In genomic region chr20:57905448-57905847, GRCh38 we compare ENCODE assay signal across 24 cellular contexts.
DNase-seq lines count a peak whose midpoint lies in the region; ATAC-seq, FAIRE-seq and TF ChIP-seq lines count a peak whose summit lies in the region.
"Had no signal": no experiment of that assay in that cellular context is flagged by ENCODE, and none has a peak within 500 bp of the region (broad histone marks: within the 10 kb centered on the region; RNA-seq: fewer than 3 reads in every experiment).

No MANE protein-coding gene starts in this region.

- peak overlapping the region; percentile 42 for H3K4me3 Mint-ChIP-seq in Calu3 (ENCODE audit: low read depth, unreplicated experiment)
- peak overlapping the region; percentile 31 for H3K4me3 Mint-ChIP-seq in T-helper 17 cell
- H3K4me3 Mint-ChIP-seq in nephron = no peak overlapping the region
- no peak overlapping the region for H3K4me3 Mint-ChIP-seq in activated naive CD4-positive, alpha-beta T cell treated with anti-CD3 and anti-CD28 coated beads, Interleukin-2, amount 10 ng/mL, durations not matched to agents 7 days and 5 days
- H3K4me3 Mint-ChIP-seq: CD4-positive, alpha-beta T cell; CD8-positive, alpha-beta memory T cell; GM23338; H9 had no signal

- H3K4me3 ChIP-seq in keratinocyte (ENCODE audit: control insufficient read depth in 2 of 3, extremely low read depth in 1 of 3, insufficient read depth in 2 of 3, low read depth in 1 of 3, low read length in 3 of 3) = no peak overlapping the region
- H3K4me3 ChIP-seq: BLaER1 treated with 17β-estradiol and CSF1 and Interleukin-3, amounts not matched to agents 10 nM and 100 nM; GM23338 had no signal

- H2AFZ ChIP-seq in keratinocyte (ENCODE audit: control insufficient read depth, low read length) = no peak overlapping the region
- H2AFZ ChIP-seq: GM23338 had no signal

- H3K36me3 Mint-ChIP-seq in Calu3 (ENCODE audit: insufficient read depth, unreplicated experiment) = peaks cover 19% of the 10 kb centered on the region
- H3K36me3 Mint-ChIP-seq in T-helper 17 cell (ENCODE audit: low read depth) = no peaks in the 10 kb centered on the region
- H3K36me3 Mint-ChIP-seq in nephron (ENCODE audit: low read depth) = no peaks in the 10 kb centered on the region
- H3K36me3 Mint-ChIP-seq in activated naive CD4-positive, alpha-beta T cell treated with anti-CD3 and anti-CD28 coated beads, Interleukin-2, amount 10 ng/mL, durations not matched to agents 7 days and 5 days = no peaks in the 10 kb centered on the region
- H3K36me3 Mint-ChIP-seq: CD14-positive monocyte; CD8-positive, alpha-beta memory T cell had no signal

- H3K9me3 ChIP-seq in T-helper 17 cell (ENCODE audit: control insufficient read depth, low read length, poor library complexity, severe bottlenecking) (no peaks in the 10 kb centered on the region), keratinocyte (ENCODE audit: control insufficient read depth, low read depth, low read length) (no peaks in the 10 kb centered on the region)
- H3K9me3 ChIP-seq: BE2C; BLaER1 treated with 17β-estradiol and CSF1 and Interleukin-3, amounts not matched to agents 10 nM and 100 nM had no signal

- intact Hi-C loops in Calu3 (cut with micrococcal nuclease; ENCODE audit: unreplicated experiment) = loop anchor here (1.0 to 10.0 kb wide), 5 partner anchors 112 to 279 kb away; no protein-coding TSS in a partner anchor

- dilution Hi-C loops in keratinocyte (cut with MboI; ENCODE audit: extremely low pct_ligation_motif_present, low sequenced_read_pairs) = no loop called here

- peak; percentile 67 for FAIRE-seq in keratinocyte (lab: Jason Lieb, UNC)
- FAIRE-seq: A204.1, GM12891, GM18507 had no signal

- no peaks in the 10 kb centered on the region for H3K36me3 ChIP-seq in keratinocyte (ENCODE audit: control insufficient read depth in 2 of 2, extremely low read depth in 1 of 2, insufficient read depth in 2 of 2, low read length in 2 of 2)
- H3K36me3 ChIP-seq: BE2C; BLaER1 treated with 17β-estradiol and CSF1 and Interleukin-3, amounts not matched to agents 10 nM and 100 nM had no signal

- CTCF ChIA-PET in Calu3 (lab: Charles Lee) = interaction anchor here (0.7 to 1.7 kb wide), 15 partner anchors 14 to 283 kb away, joined by 3 to 8 read pairs (median 4); no protein-coding TSS in a partner anchor
- CTCF ChIA-PET in activated naive CD4-positive, alpha-beta T cell treated with anti-CD3 and anti-CD28 coated beads, Interleukin-2, amount 10 ng/mL, durations not matched to agents 7 days and 5 days (lab: Charles Lee) = no interaction called here

- H4K20me1 ChIP-seq in keratinocyte (ENCODE audit: control insufficient read depth, extremely low read depth, insufficient read depth, low read length) = no peaks in the 10 kb centered on the region

- no peak overlapping the region for H3K9ac ChIP-seq in keratinocyte (ENCODE audit: control insufficient read depth, extremely low read depth, insufficient read depth, low read length)
- H3K9ac ChIP-seq: BLaER1 treated with 17β-estradiol and CSF1 and Interleukin-3, amounts not matched to agents 10 nM and 100 nM had no signal

- H3K27ac ChIP-seq in keratinocyte (ENCODE audit: control insufficient read depth, insufficient read depth, low read length) = no peak overlapping the region
- H3K27ac ChIP-seq: 22Rv1; BLaER1 treated with 17β-estradiol and CSF1 and Interleukin-3, amounts not matched to agents 10 nM and 100 nM had no signal

- H3K4me1 Mint-ChIP-seq in Calu3 (ENCODE audit: low read depth, unreplicated experiment) (peaks cover 56% of the 10 kb centered on the region), T-helper 17 cell (peaks cover 9% of the 10 kb centered on the region), nephron (peaks cover 55% of the 10 kb centered on the region)
- no peaks in the 10 kb centered on the region for H3K4me1 Mint-ChIP-seq in activated naive CD4-positive, alpha-beta T cell treated with anti-CD3 and anti-CD28 coated beads, Interleukin-2, amount 10 ng/mL, durations not matched to agents 7 days and 5 days

- H3K79me2 ChIP-seq in keratinocyte (ENCODE audit: control insufficient read depth, insufficient read depth, low read length) = no peaks in the 10 kb centered on the region

- H3K9me3 Mint-ChIP-seq in Calu3 (ENCODE audit: low read depth, unreplicated experiment) (no peaks in the 10 kb centered on the region), nephron (no peaks in the 10 kb centered on the region)
- no peaks in the 10 kb centered on the region for H3K9me3 Mint-ChIP-seq in activated naive CD4-positive, alpha-beta T cell treated with anti-CD3 and anti-CD28 coated beads, Interleukin-2, amount 10 ng/mL, durations not matched to agents 7 days and 5 days
- H3K9me3 Mint-ChIP-seq: CD4-positive, alpha-beta T cell; CD8-positive, alpha-beta memory T cell; GM23338; H9 had no signal

- peaks cover 18% of the 10 kb centered on the region for H3K4me1 ChIP-seq in keratinocyte (ENCODE audit: control insufficient read depth, extremely low read depth, insufficient read depth, low read length)

- ATAC-seq in T-helper 17 cell = no peak
- no peak for ATAC-seq in HG02571 (IDR thresholded peaks at IDR 0.05; ENCODE audit: unreplicated experiment)
- no peak for ATAC-seq in GM21390 (IDR thresholded peaks at IDR 0.05; ENCODE audit: unreplicated experiment)
- ATAC-seq: GM23338, HCT116 had no signal

- no peak for TF ChIP-seq CTCF in Calu3 (IDR thresholded peaks at IDR 0.05; ENCODE audit: unreplicated experiment)
- no peak for TF ChIP-seq CTCF in keratinocyte (optimal IDR thresholded peaks at IDR 0.05 in 1 of 3, IDR thresholded peaks at IDR 0.05 in 1 of 3, conservative IDR thresholded peaks at IDR 0.05 in 1 of 3; ENCODE audit: extremely low read depth in 1 of 3, insufficient read depth in 2 of 3, low read length in 3 of 3)
- no peak for TF ChIP-seq CTCF in nephron (IDR thresholded peaks at IDR 0.05; ENCODE audit: unreplicated experiment in 3 of 3)

- DNase-seq in Calu3 = peak; percentile 37
- no peak for DNase-seq in T-helper 17 cell
- DNase-seq in keratinocyte (ENCODE audit: low read depth, low spot score) = no peak
- no peak for DNase-seq in activated naive CD4-positive, alpha-beta T cell treated with anti-CD3 and anti-CD28 coated beads, Interleukin-2, amount 10 ng/mL, durations not matched to agents 7 days and 5 days
- DNase-seq in stimulated activated CD8-positive, alpha-beta memory T cell treated with anti-CD3 and anti-CD28 coated beads, Interleukin-4, amount 100 ng/mL, for 48 hours = no peak
- DNase-seq: AML-193; BE2C; CD4-positive, alpha-beta T cell; CD8-positive, alpha-beta memory T cell; DMS53; DMS79 treated with DMSO at 0.1 percent for 48 hours; GF-D8; H9 had no signal

- H3K27me3 Mint-ChIP-seq in Calu3 (ENCODE audit: unreplicated experiment) = no peaks in the 10 kb centered on the region
- H3K27me3 Mint-ChIP-seq in T-helper 17 cell = peaks cover 68% of the 10 kb centered on the region
- peaks cover 3% of the 10 kb centered on the region for H3K27me3 Mint-ChIP-seq in nephron (ENCODE audit: low read depth)
- H3K27me3 Mint-ChIP-seq in activated naive CD4-positive, alpha-beta T cell treated with anti-CD3 and anti-CD28 coated beads, Interleukin-2, amount 10 ng/mL, durations not matched to agents 7 days and 5 days = peaks cover 53% of the 10 kb centered on the region

- H3K9me1 ChIP-seq in keratinocyte (ENCODE audit: control insufficient read depth, extremely low read depth, insufficient read depth, low read length) = no peaks in the 10 kb centered on the region

- peaks cover 80% of the 10 kb centered on the region for H3K27me3 ChIP-seq in keratinocyte (ENCODE audit: control insufficient read depth, extremely low read depth, insufficient read depth, low read length)
- H3K27me3 ChIP-seq: BE2C had no signal

- BruUV-seq in Calu3 (replicated peaks; lab: Mats Ljungman, UMichigan) = no TSS peak

- H3K4me2 ChIP-seq in keratinocyte (ENCODE audit: control insufficient read depth, extremely low read depth, insufficient read depth, low read depth, low read length) = no peak overlapping the region
- H3K4me2 ChIP-seq: GM23338 had no signal

- H3K27ac Mint-ChIP-seq in Calu3 (ENCODE audit: unreplicated experiment) (peak overlapping the region; percentile 85), T-helper 17 cell (no peak overlapping the region), nephron (peak overlapping the region in 2 of 3 experiments; percentile 24 to 74)
- no peak overlapping the region for H3K27ac Mint-ChIP-seq in activated naive CD4-positive, alpha-beta T cell treated with anti-CD3 and anti-CD28 coated beads, Interleukin-2, amount 10 ng/mL, durations not matched to agents 7 days and 5 days
- H3K27ac Mint-ChIP-seq: CD14-positive monocyte; CD4-positive, alpha-beta T cell; H9 had no signal

Comparison
In these comparisons a context has a peak if more than half of its experiments do, and no peak if none do; other contexts are left out.
1. H3K27ac Mint-ChIP-seq: peak in Calu3 (single experiment) and nephron (2 of 3); none in T-helper 17 cell (single experiment) and activated naive CD4-positive, alpha-beta T cell treated with anti-CD3 and anti-CD28 coated beads, Interleukin-2, amount 10 ng/mL, durations not matched to agents 7 days and 5 days (single experiment).
2. H3K4me3 Mint-ChIP-seq: peak in Calu3 (single experiment) and T-helper 17 cell (single experiment); none in nephron (0 of 3) and activated naive CD4-positive, alpha-beta T cell treated with anti-CD3 and anti-CD28 coated beads, Interleukin-2, amount 10 ng/mL, durations not matched to agents 7 days and 5 days (single experiment).